Comparison of ENCODE assay signal across 21 cellular contexts in the genomic region with DNA sequence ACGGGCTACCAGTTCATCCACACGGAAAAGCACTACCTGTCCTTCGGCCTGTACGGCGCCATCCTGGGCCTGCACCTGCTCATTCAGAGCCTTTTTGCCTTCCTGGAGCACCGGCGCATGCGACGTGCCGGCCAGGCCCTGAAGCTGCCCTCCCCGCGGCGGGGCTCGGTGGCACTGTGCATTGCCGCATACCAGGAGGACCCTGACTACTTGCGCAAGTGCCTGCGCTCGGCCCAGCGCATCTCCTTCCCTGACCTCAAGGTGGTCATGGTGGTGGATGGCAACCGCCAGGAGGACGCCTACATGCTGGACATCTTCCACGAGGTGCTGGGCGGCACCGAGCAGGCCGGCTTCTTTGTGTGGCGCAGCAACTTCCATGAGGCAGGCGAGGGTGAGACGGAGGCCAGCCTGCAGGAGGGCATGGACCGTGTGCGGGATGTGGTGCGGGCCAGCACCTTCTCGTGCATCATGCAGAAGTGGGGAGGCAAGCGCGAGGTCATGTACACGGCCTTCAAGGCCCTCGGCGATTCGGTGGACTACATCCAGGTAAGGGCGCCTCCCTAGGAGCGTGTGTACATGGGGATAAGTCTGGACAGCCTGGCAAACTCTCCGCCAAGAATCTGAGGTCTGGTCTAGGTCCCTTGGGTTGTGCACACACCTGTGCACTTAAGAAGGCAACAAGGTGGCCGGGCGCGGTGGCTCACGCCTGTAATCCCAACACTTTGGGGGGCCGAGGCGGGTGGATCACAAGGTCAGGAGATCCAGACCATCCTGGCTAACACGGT.
"Had no signal": no experiment of that assay in that cellular context is flagged by ENCODE, and none has a peak within 500 bp of the region (broad histone marks: within the 10 kb centered on the region; RNA-seq: fewer than 3 reads in every experiment).

No MANE protein-coding gene starts in this region.

- H3K4me3 Mint-ChIP-seq: stimulated activated effector memory CD8-positive, alpha-beta T cell treated with anti-CD3 and anti-CD28 coated beads, Interleukin-12 subunit alpha, Interleukin-12 subunit beta, amount 100 ng/mL, for 72 hours; T-helper 17 cell had no signal

- ATAC-seq: heart right ventricle; left colon; lower lobe of right lung; psoas muscle; right cardiac atrium; stimulated activated effector memory CD8-positive, alpha-beta T cell treated with anti-CD3 and anti-CD28 coated beads, Interleukin-12 subunit alpha, Interleukin-12 subunit beta, amount 100 ng/mL, for 72 hours; T-helper 17 cell had no signal

- H3K9me3 ChIP-seq: heart right ventricle, lower lobe of right lung, psoas muscle, stomach, suprapubic skin, tibial nerve had no signal

- H3K4me3 ChIP-seq: heart right ventricle, psoas muscle, stomach, suprapubic skin, tibial nerve had no signal

- H3K9me3 Mint-ChIP-seq: naive B cell; stimulated activated effector memory CD8-positive, alpha-beta T cell treated with anti-CD3 and anti-CD28 coated beads, Interleukin-12 subunit alpha, Interleukin-12 subunit beta, amount 100 ng/mL, for 72 hours had no signal

- H3K27ac ChIP-seq: epithelial cell of prostate, heart right ventricle, lower lobe of right lung, psoas muscle, stomach, suprapubic skin, tibial nerve had no signal

- H3K27ac Mint-ChIP-seq: naive B cell; stimulated activated effector memory CD8-positive, alpha-beta T cell treated with anti-CD3 and anti-CD28 coated beads, Interleukin-12 subunit alpha, Interleukin-12 subunit beta, amount 100 ng/mL, for 72 hours; T-helper 17 cell had no signal

- DNase-seq: activated CD4-positive, alpha-beta T cell treated with anti-CD3 and anti-CD28 coated beads for 4 hours; activated CD4-positive, alpha-beta T cell treated with anti-CD3 and anti-CD28 coated beads, Interleukin-2, amount 50 U/mL, for 48 hours; activated CD4-positive, CD25-positive, alpha-beta regulatory T cell; activated naive CD4-positive, alpha-beta T cell treated with Interleukin-2 at 50 U/mL for 16 hours; activated T-cell treated with anti-CD3 and anti-CD28 coated beads, Interleukin-2, amount 50 U/mL, for 48 hours; amygdala; cerebellar nuclear complex; cortex of kidney; heart right ventricle; left colon; lower lobe of right lung; naive B cell; psoas muscle; right cardiac atrium; stimulated activated CD4-positive, alpha-beta T cell treated with anti-CD3 and anti-CD28 coated beads, Interleukin-2, amount 100 ng/mL, for 24 hours; stomach; T-helper 17 cell had no signal
